Comparison of ENCODE assay signal across 19 cellular contexts in the genomic region with DNA sequence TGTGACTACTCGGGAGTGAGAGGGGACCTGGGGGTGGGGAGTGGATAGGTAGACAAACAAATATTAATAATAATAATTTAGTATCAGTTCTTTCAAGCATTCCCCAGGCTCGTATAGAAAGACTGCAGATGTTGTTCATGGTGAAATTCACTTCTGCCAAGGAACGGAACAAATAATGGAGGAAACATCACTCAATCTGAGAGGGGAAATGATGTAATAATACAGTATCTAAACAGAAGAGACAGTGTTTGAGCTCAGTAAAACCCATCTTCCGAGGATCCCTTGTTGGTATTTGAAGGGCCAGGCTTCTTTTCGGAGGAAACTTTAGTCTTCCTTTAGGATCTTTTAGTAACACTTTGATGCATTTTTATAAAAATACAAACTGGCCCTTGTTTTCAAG.
DNase-seq lines count a peak whose midpoint lies in the region; ATAC-seq and TF ChIP-seq lines count a peak whose summit lies in the region.
"Had no signal": no experiment of that assay in that cellular context is flagged by ENCODE, and none has a peak within 500 bp of the region (broad histone marks: within the 10 kb centered on the region; RNA-seq: fewer than 3 reads in every experiment).

No MANE protein-coding gene starts in this region.

- peak overlapping the region; percentile 49 for H3K4me2 ChIP-seq in SU-DHL-6 (ENCODE audit: low read depth, low read length, poor library complexity, severe bottlenecking)

- peak overlapping the region; percentile 53 for H2AFZ ChIP-seq in SU-DHL-6 (ENCODE audit: low read depth, low read length, severe bottlenecking)
- H2AFZ ChIP-seq: GM23248 had no signal

- H3K9me3 ChIP-seq in SU-DHL-6 (ENCODE audit: insufficient read depth, low read length) = no peaks in the 10 kb centered on the region
- H3K9me3 ChIP-seq: breast epithelium had no signal

- no peak for TF ChIP-seq CTCF in SU-DHL-6 (IDR thresholded peaks at IDR 0.05; ENCODE audit: insufficient read depth, low read length, poor library complexity, severe bottlenecking)

- no peaks in the 10 kb centered on the region for H4K20me1 ChIP-seq in SU-DHL-6 (ENCODE audit: low read depth, low read length)

- ATAC-seq in GM18517 (IDR thresholded peaks at IDR 0.05; ENCODE audit: unreplicated experiment) (peak; percentile 27), GM21529 (IDR thresholded peaks at IDR 0.05; ENCODE audit: unreplicated experiment) (peak; percentile 49), HG03064 (IDR thresholded peaks at IDR 0.05; ENCODE audit: low read depth, unreplicated experiment) (peak; percentile 36)

- no peaks in the 10 kb centered on the region for H3K36me3 ChIP-seq in SU-DHL-6 (ENCODE audit: low read length)
- H3K36me3 ChIP-seq: breast epithelium had no signal

- H3F3A ChIP-seq in SU-DHL-6 (ENCODE audit: insufficient read depth) = no peaks in the 10 kb centered on the region

- DNase-seq in NCI-H2227 (lab: John Stamatoyannopoulos, UW; ENCODE audit: unreplicated experiment) = no peak
- no peak for DNase-seq in dedifferentiated amniotic fluid mesenchymal stem cell (ENCODE audit: extremely low spot score)
- no peak for DNase-seq in DMS53 (lab: John Stamatoyannopoulos, UW)
- no peak for DNase-seq in HuH-7.5 (ENCODE audit: low spot score)
- DNase-seq: activated CD4-positive, alpha-beta T cell treated with anti-CD3 and anti-CD28 coated beads for 48 hours; activated CD8-positive, alpha-beta memory T cell treated with anti-CD3 and anti-CD28 coated beads, Interleukin-2, amount 50 U/mL, for 4 hours; CD4-positive, alpha-beta memory T cell; GM23248; NCI-H1048; NCI-H2029; NCI-H510A; occipital lobe; Right ventricle myocardium superior had no signal

- H3K9me2 ChIP-seq in SU-DHL-6 (replicated peaks; ENCODE audit: insufficient read depth, low read length) = no peaks in the 10 kb centered on the region

- H3K27ac ChIP-seq in SU-DHL-6 (ENCODE audit: low read depth, low read length) = peak overlapping the region; percentile 56
- H3K27ac ChIP-seq: breast epithelium, coronary artery, GM23248 had no signal

- no peaks in the 10 kb centered on the region for H3K79me2 ChIP-seq in SU-DHL-6 (ENCODE audit: insufficient read depth, low read length)

- H3K4me3 ChIP-seq in SU-DHL-6 (ENCODE audit: insufficient read depth, low read length, poor library complexity, severe bottlenecking) = peak overlapping the region; percentile 21
- H3K4me3 ChIP-seq: breast epithelium, coronary artery, GM23248 had no signal

- H3K9ac ChIP-seq in SU-DHL-6 (ENCODE audit: low read length) = no peak overlapping the region
- H3K9ac ChIP-seq: GM23248 had no signal

- H3K27me3 ChIP-seq in SU-DHL-6 (ENCODE audit: low read length) = no peaks in the 10 kb centered on the region
- H3K27me3 ChIP-seq: breast epithelium had no signal
